6 cellular contexts compared by ENCODE assay signal in the genomic region with DNA sequence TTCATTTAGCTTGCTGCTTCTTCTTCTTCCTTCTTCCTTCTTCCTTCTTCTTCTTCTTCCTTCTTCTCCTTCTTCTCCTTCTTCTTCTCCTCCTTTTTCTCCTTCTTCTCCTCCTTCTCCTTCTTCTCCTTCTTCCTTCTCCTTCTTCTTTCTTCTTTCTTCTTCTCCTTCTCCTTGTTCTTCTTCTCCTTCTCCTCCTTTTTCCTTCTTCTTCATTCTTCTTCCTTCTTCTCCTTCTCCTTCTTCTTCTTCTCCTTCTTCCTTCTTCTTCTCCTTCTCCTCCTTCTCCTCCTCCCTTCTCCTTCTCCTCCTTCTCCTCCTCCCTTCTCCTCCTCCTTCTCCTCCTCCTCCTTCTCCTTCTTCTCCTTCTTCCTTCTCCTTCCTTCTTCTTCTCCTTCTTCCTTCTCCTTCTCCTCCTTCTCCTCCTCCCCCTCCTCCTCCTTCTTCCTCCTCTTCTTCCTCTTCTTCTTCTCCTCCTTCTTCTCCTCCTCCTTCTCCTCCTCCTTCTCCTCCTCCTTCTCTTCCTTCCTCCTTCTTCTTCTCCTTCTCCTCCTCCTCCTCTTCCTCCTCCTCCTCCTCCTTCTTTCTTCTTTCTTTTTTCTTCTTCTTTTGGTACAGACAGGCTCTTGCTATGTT.
"Had no signal": no experiment of that assay in that cellular context is flagged by ENCODE, and none has a peak within 500 bp of the region (broad histone marks: within the 10 kb centered on the region; RNA-seq: fewer than 3 reads in every experiment).

No MANE protein-coding gene starts in this region.

- H3K4me3 ChIP-seq: GM23248, HAP-1 had no signal

- H3K27me3 Mint-ChIP-seq: IgD-negative memory B cell had no signal

- H3K27ac Mint-ChIP-seq: IgD-negative memory B cell had no signal

- H2AFZ ChIP-seq: GM23248 had no signal

- H3K4me3 Mint-ChIP-seq: IgD-negative memory B cell had no signal

- DNase-seq: GM23248, GOT3, H7 had no signal

- ATAC-seq: HCT116 had no signal

- H3K27ac ChIP-seq: GM23248 had no signal

- H3K9ac ChIP-seq: GM23248 had no signal
